27 cellular contexts compared by ENCODE assay signal in genomic region chr3:170232266-170232665, GRCh38. TPM values are rescaled to one million over a fixed set of nuclear protein-coding genes. Genes with fewer than 3 reads are reported as not detected.
DNase-seq lines count a peak whose midpoint lies in the region; ATAC-seq and TF ChIP-seq lines count a peak whose summit lies in the region.
"Had no signal": no experiment of that assay in that cellular context is flagged by ENCODE, and none has a peak within 500 bp of the region (broad histone marks: within the 10 kb centered on the region; RNA-seq: fewer than 3 reads in every experiment).

No MANE protein-coding gene starts in this region.

- peaks cover 26% of the 10 kb centered on the region for H3K36me3 ChIP-seq in OCI-LY7 (ENCODE audit: insufficient read depth, low read length)
- H3K36me3 ChIP-seq in stomach: peaks cover 17 to 23% (median 20%) of the 10 kb centered on the region in 4 donors
- H3K36me3 ChIP-seq: ovary, SJCRH30, uterus had no signal

- H3K9me3 ChIP-seq in OCI-LY7 (ENCODE audit: low read length): no peaks in the 10 kb centered on the region
- H3K9me3 ChIP-seq in stomach: no peaks in the 10 kb centered on the region
- H3K9me3 ChIP-seq: ascending aorta, MG63, mucosa of descending colon, ovary, SJCRH30, uterus had no signal

- H3K4me1 Mint-ChIP-seq in type B pancreatic cell (ENCODE audit: unreplicated experiment): peaks cover 8% of the 10 kb centered on the region

- TF ChIP-seq EP300 in stomach (IDR thresholded peaks at IDR 0.05): no peak

- H3K4me3 ChIP-seq in OCI-LY7 (ENCODE audit: low read depth, low read length, poor library complexity, severe bottlenecking): no peak overlapping the region
- no peak overlapping the region for H3K4me3 ChIP-seq in fibroblast of villous mesenchyme (ENCODE audit: low read depth, low read length)
- no peak overlapping the region for H3K4me3 ChIP-seq in stomach
- H3K4me3 ChIP-seq: ascending aorta, MG63, mucosa of descending colon, ovary, SJCRH30, uterus had no signal

- ATAC-seq in GM18505 (IDR thresholded peaks at IDR 0.05; ENCODE audit: unreplicated experiment) (peak; percentile 53), HG03520 (IDR thresholded peaks at IDR 0.05; ENCODE audit: unreplicated experiment) (no peak)
- ATAC-seq: mucosa of descending colon; natural killer cell treated with Interleukin-12 subunit alpha and Interleukin-12 subunit beta and Interleukin-15 and Interleukin-18, amount 100 ng/mL, for 72 hours had no signal

- 34 to 66% (median 51%) methylated on average over 5 of the region's 5 CpGs for WGBS in stomach, 5 donors

- H3K4me3 Mint-ChIP-seq in type B pancreatic cell: no peak overlapping the region
- H3K4me3 Mint-ChIP-seq: CD4-positive, alpha-beta T cell; dendritic cell treated with granulocyte-macrophage colony-stimulating factor and Interleukin-4, amounts not matched to agents 40 ng/mL and 50 ng/mL, for 4 days; endodermal cell; natural killer cell treated with Interleukin-12 subunit alpha and Interleukin-12 subunit beta and Interleukin-15 and Interleukin-18, amount 100 ng/mL, for 72 hours had no signal

- POLR2A ChIA-PET in OCI-LY7 (lab: Charles Lee): interaction anchor here (1.4 kb wide), 1 partner anchor 10 kb away, joined by 6 read pairs; the partner anchor contains the start of gene PRKCI

- no peak overlapping the region for H3K27ac Mint-ChIP-seq in type B pancreatic cell
- H3K27ac Mint-ChIP-seq: activated naive CD4-positive, alpha-beta T cell treated with anti-CD3 and anti-CD28 coated beads, Interleukin-2, amount 50 U/mL, for 72 hours; CD4-positive, alpha-beta T cell; dendritic cell treated with granulocyte-macrophage colony-stimulating factor and Interleukin-4, amounts not matched to agents 40 ng/mL and 50 ng/mL, for 4 days; endodermal cell; natural killer cell treated with Interleukin-12 subunit alpha and Interleukin-12 subunit beta and Interleukin-15 and Interleukin-18, amount 100 ng/mL, for 72 hours had no signal

- H3K27me3 ChIP-seq in stomach: no peaks in the 10 kb centered on the region
- H3K27me3 ChIP-seq: ascending aorta, MG63, ovary, SJCRH30, uterus had no signal

- no peaks in the 10 kb centered on the region for H3K9me2 ChIP-seq in OCI-LY7 (ENCODE audit: insufficient read depth, low read length)

- TF ChIP-seq POLR2A in GM18505 (IDR thresholded peaks at IDR 0.05; ENCODE audit: borderline replicate concordance, extremely low read depth, insufficient read depth, insufficient read length) (no peak), stomach (IDR thresholded peaks at IDR 0.05) (no peak)

- H2AFZ ChIP-seq in OCI-LY7 (ENCODE audit: low read length): no peak overlapping the region

- intact Hi-C loops in OCI-LY7 (cut with micrococcal nuclease; ENCODE audit: unreplicated experiment): no loop called here
- intact Hi-C loops in stomach (cut with DNase I; ENCODE audit: low total_unique reads): no loop called here

- TF ChIP-seq CTCF in OCI-LY7 (conservative IDR thresholded peaks at IDR 0.05; ENCODE audit: low read length) (no peak), fibroblast of villous mesenchyme (IDR thresholded peaks at IDR 0.05; ENCODE audit: insufficient read depth, low read depth, low read length) (no peak), stomach (IDR thresholded peaks at IDR 0.05) (no peak), type B pancreatic cell (conservative IDR thresholded peaks at IDR 0.05) (no peak)

- H3K36me3 Mint-ChIP-seq in type B pancreatic cell: peaks cover 14% of the 10 kb centered on the region

- H4K20me1 ChIP-seq in OCI-LY7 (ENCODE audit: insufficient read depth, low read length): 0 out of 2 replicates have a peak, but pooled peaks cover 5% of the 10 kb centered on the region

- CTCF ChIA-PET in OCI-LY7 (lab: Charles Lee; ENCODE audit: unreplicated experiment): no interaction called here

- H3K4me1 ChIP-seq in OCI-LY7 (ENCODE audit: insufficient read depth, low read length, poor library complexity, severe bottlenecking): peaks cover 12% of the 10 kb centered on the region
- peaks cover 18 to 57% (median 44%) of the 10 kb centered on the region in 4 donors for H3K4me1 ChIP-seq in stomach
- H3K4me1 ChIP-seq: SJCRH30 had no signal

- DNase-seq in OCI-LY7 (ENCODE audit: low spot score) (peak; percentile 36), fibroblast of villous mesenchyme (ENCODE audit: low read depth) (peak; percentile 36), stomach (no peak), type B pancreatic cell (ENCODE audit: extremely low spot score, unreplicated experiment) (no peak)
- no peak for DNase-seq in activated effector memory CD4-positive, alpha-beta T cell treated with anti-CD3 and anti-CD28 coated beads, Interleukin-2, amount 50 U/mL, for 16 hours
- DNase-seq: activated CD8-positive, alpha-beta memory T cell treated with anti-CD3 and anti-CD28 coated beads, Interleukin-2, amount 50 U/mL, for 4 hours; CD4-positive, alpha-beta T cell; central memory CD4-positive, alpha-beta T cell; endodermal cell; H7; KBM-7; MG63; mucosa of descending colon; NCI-H1417; NCI-H2081 treated with DMSO at 0.1 percent for 48 hours; NCI-H345; NCI-H748 treated with DMSO at 0.1 percent for 48 hours; ovary; SJCRH30; stimulated activated CD4-positive, alpha-beta T cell treated with anti-CD3 and anti-CD28 coated beads, Interleukin-2, amount 100 ng/mL, for 48 hours; uterus had no signal

- peak overlapping the region; percentile 50 for H3K4me2 ChIP-seq in OCI-LY7 (ENCODE audit: low read length)

- peaks cover 58% of the 10 kb centered on the region; the same call in 1 of the 2 replicates for H3K79me2 ChIP-seq in OCI-LY7 (ENCODE audit: insufficient read depth, low read depth, low read length)

- H3K9me3 Mint-ChIP-seq in type B pancreatic cell: no peaks in the 10 kb centered on the region
- H3K9me3 Mint-ChIP-seq: activated naive CD4-positive, alpha-beta T cell treated with anti-CD3 and anti-CD28 coated beads, Interleukin-2, amount 50 U/mL, for 72 hours; CD4-positive, alpha-beta T cell; dendritic cell treated with granulocyte-macrophage colony-stimulating factor and Interleukin-4, amounts not matched to agents 40 ng/mL and 50 ng/mL, for 4 days; endodermal cell; natural killer cell treated with Interleukin-12 subunit alpha and Interleukin-12 subunit beta and Interleukin-15 and Interleukin-18, amount 100 ng/mL, for 72 hours had no signal

- no TSS peak for BruUV-seq in OCI-LY7 (replicated peaks; lab: Mats Ljungman, UMichigan)

- peak overlapping the region; percentile 26 for H3K27ac ChIP-seq in OCI-LY7 (ENCODE audit: low read depth, low read length, poor library complexity, severe bottlenecking)
- H3K27ac ChIP-seq in stomach: peak overlapping the region; percentile 69 to 85 (median 79)
- H3K27ac ChIP-seq: ascending aorta, ovary, SJCRH30 had no signal

- H3K27me3 Mint-ChIP-seq in type B pancreatic cell: no peaks in the 10 kb centered on the region
- H3K27me3 Mint-ChIP-seq: CD4-positive, alpha-beta T cell; dendritic cell treated with granulocyte-macrophage colony-stimulating factor and Interleukin-4, amounts not matched to agents 40 ng/mL and 50 ng/mL, for 4 days; natural killer cell treated with Interleukin-12 subunit alpha and Interleukin-12 subunit beta and Interleukin-15 and Interleukin-18, amount 100 ng/mL, for 72 hours had no signal

RNA-seq across cellular contexts. Expression of gene PRKCI, which starts 10.0 kb away (rescaled TPM):
- total RNA-seq in OCI-LY7 (2014; rRNA removed; shearing (Covaris generic)): 27.6 and 28.9 TPM in 2 replicates
- total RNA-seq in OCI-LY7 (2022) (36.2 and 38.3 TPM in 2 replicates), fibroblast of villous mesenchyme (81.8 and 98.4 TPM in 2 replicates), stomach (100 to 1,000 TPM in 1 of 5 donors, 10 to 100 TPM in 4; 17.9 to 141 (median 39.7) TPM), type B pancreatic cell (ENCODE audit: low replicate concordance) (47.3 and 54.9 TPM in 2 replicates)
- 10 to 100 TPM; 15.5 to 51.2 (median 17.6) TPM for polyA plus RNA-seq in stomach

RNA-seq across cellular contexts. Expression of gene PHC3, which starts 50.7 kb away (rescaled TPM):
- total RNA-seq in OCI-LY7 (2014; rRNA removed; shearing (Covaris generic)): 36.1 and 40.6 TPM in 2 replicates
- total RNA-seq in OCI-LY7 (2022) (89.7 and 104 TPM in 2 replicates), fibroblast of villous mesenchyme (37.0 and 51.4 TPM in 2 replicates), stomach (100 to 1,000 TPM in 4 of 5 donors, 10 to 100 TPM in 1; 78.4 to 253 (median 111) TPM), type B pancreatic cell (ENCODE audit: low replicate concordance) (38.2 and 49.3 TPM in 2 replicates)
- 1 to 10 TPM; 4.7 to 7.2 (median 4.7) TPM for polyA plus RNA-seq in stomach

Comparison
In these comparisons a context has a peak if more than half of its experiments do, and no peak if none do; other contexts are left out.
1. DNase-seq: peak in OCI-LY7 (single experiment) and fibroblast of villous mesenchyme (single experiment); none in stomach (single experiment), activated effector memory CD4-positive, alpha-beta T cell treated with anti-CD3 and anti-CD28 coated beads, Interleukin-2, amount 50 U/mL, for 16 hours (single experiment) and type B pancreatic cell (single experiment).